ENCODE assay signal across 2 cellular contexts in genomic region chr11:78023426-78023825, GRCh38.
TF ChIP-seq lines count a peak whose summit lies in the region.

No MANE protein-coding gene starts in this region.

TF ChIP-seq in IMR-90, 13 proteins besides CTCF, POLR2A, EP300 and RAD21 (continued from another document):
- TF ChIP-seq SMC3 (IDR thresholded peaks at IDR 0.05; ENCODE audit: low read depth, low read length) (no peak), USF2 (IDR thresholded peaks at IDR 0.05; ENCODE audit: low read depth, low read length) (no peak), NFE2L2 (IDR thresholded peaks at IDR 0.05; ENCODE audit: low read depth, low read length) (no peak), ELK1 (IDR thresholded peaks at IDR 0.05; ENCODE audit: borderline replicate concordance, low read depth, low read length) (no peak), CEBPB (IDR thresholded peaks at IDR 0.05; ENCODE audit: low read depth, low read length) (no peak), RFX5 (IDR thresholded peaks at IDR 0.05; ENCODE audit: low read depth, low read length) (no peak)

TF ChIP-seq in liver, 16 proteins besides CTCF, POLR2A, EP300 and RAD21 (continued from another document):
- no peak for TF ChIP-seq REST (IDR thresholded peaks at IDR 0.05)
